Comparison of ENCODE assay signal across 1 cellular context in genomic region chr14:51382506-51382905, GRCh38.
TF ChIP-seq lines count a peak whose summit lies in the region.

No MANE protein-coding gene starts in this region.

TF ChIP-seq in HepG2, 621 proteins besides CTCF, POLR2A, EP300 and RAD21 (continued from another document):
- no peak for TF ChIP-seq ZNF512B (CRISPR knock-in tag; IDR thresholded peaks at IDR 0.05; ENCODE audit: borderline replicate concordance)
